ENCODE assay signal across 17 cellular contexts in genomic region chr15:69167218-69167842, GRCh38.
"Had no signal": no experiment of that assay in that cellular context is flagged by ENCODE, and none has a peak within 500 bp of the region (broad histone marks: within the 10 kb centered on the region; RNA-seq: fewer than 3 reads in every experiment).

No MANE protein-coding gene starts in this region.

- H3K4me3 Mint-ChIP-seq: activated CD4-positive, alpha-beta T cell treated with anti-CD3 and anti-CD28 coated beads for 36 hours; activated CD8-positive, alpha-beta T cell treated with anti-CD3 and anti-CD28 coated beads, Interleukin-2, amount 10 ng/mL, durations not matched to agents 7 days and 5 days; neural progenitor cell; stimulated activated naive CD8-positive, alpha-beta T cell treated with anti-CD3 and anti-CD28 coated beads, Interleukin-15, amount 100 ng/mL, for 72 hours had no signal

- H3K27me3 Mint-ChIP-seq: activated CD4-positive, alpha-beta T cell treated with anti-CD3 and anti-CD28 coated beads for 36 hours; stimulated activated naive CD8-positive, alpha-beta T cell treated with anti-CD3 and anti-CD28 coated beads, Interleukin-15, amount 100 ng/mL, for 72 hours had no signal

- ATAC-seq: activated CD4-positive, alpha-beta T cell treated with anti-CD3 and anti-CD28 coated beads for 36 hours; activated CD8-positive, alpha-beta T cell treated with anti-CD3 and anti-CD28 coated beads, Interleukin-2, amount 10 ng/mL, durations not matched to agents 7 days and 5 days; left lobe of liver; stimulated activated naive CD8-positive, alpha-beta T cell treated with anti-CD3 and anti-CD28 coated beads, Interleukin-15, amount 100 ng/mL, for 72 hours had no signal

- DNase-seq: activated CD4-positive, alpha-beta T cell treated with anti-CD3 and anti-CD28 coated beads for 36 hours; activated CD8-positive, alpha-beta memory T cell treated with anti-CD3 and anti-CD28 coated beads, Interleukin-2, amount 50 U/mL, for 48 hours; activated CD8-positive, alpha-beta T cell treated with anti-CD3 and anti-CD28 coated beads, Interleukin-2, amount 10 ng/mL, durations not matched to agents 7 days and 5 days; activated naive CD4-positive, alpha-beta T cell; effector CD8-positive, alpha-beta T cell; foreskin melanocyte; heart right ventricle; mesenchymal stem cell; ovary; stimulated activated CD4-positive, alpha-beta T cell treated with anti-CD3 and anti-CD28 coated beads, Interleukin-4, amount 100 ng/mL, for 1 hour; stimulated activated naive CD8-positive, alpha-beta T cell treated with anti-CD3 and anti-CD28 coated beads, Interleukin-15, amount 100 ng/mL, for 72 hours; T-helper 2 cell; testis; uterus had no signal

- H3K4me3 ChIP-seq: heart right ventricle, neural progenitor cell, ovary, testis, uterus had no signal

- H3K4me1 ChIP-seq: testis, uterus had no signal

- H3K36me3 ChIP-seq: heart right ventricle, neural progenitor cell, ovary, uterus had no signal

- H3K9me3 Mint-ChIP-seq: neural progenitor cell; stimulated activated naive CD8-positive, alpha-beta T cell treated with anti-CD3 and anti-CD28 coated beads, Interleukin-15, amount 100 ng/mL, for 72 hours had no signal

- H3K9me3 ChIP-seq: heart right ventricle, ovary, testis, uterus had no signal

- H3K27ac Mint-ChIP-seq: activated CD4-positive, alpha-beta T cell treated with anti-CD3 and anti-CD28 coated beads for 36 hours; activated CD8-positive, alpha-beta T cell treated with anti-CD3 and anti-CD28 coated beads, Interleukin-2, amount 10 ng/mL, durations not matched to agents 7 days and 5 days; neural progenitor cell; stimulated activated naive CD8-positive, alpha-beta T cell treated with anti-CD3 and anti-CD28 coated beads, Interleukin-15, amount 100 ng/mL, for 72 hours had no signal

- H3K27me3 ChIP-seq: heart right ventricle, ovary, testis, uterus had no signal

- H3K27ac ChIP-seq: heart right ventricle, neural progenitor cell, ovary, testis, uterus, VCaP had no signal

- H3K36me3 Mint-ChIP-seq: neural progenitor cell had no signal
